9 cellular contexts compared by ENCODE assay signal in genomic region chr1:156245451-156246232, GRCh38. TPM values are rescaled to one million over a fixed set of nuclear protein-coding genes. Genes with fewer than 3 reads are reported as not detected.
DNase-seq lines count a peak whose midpoint lies in the region; ATAC-seq and TF ChIP-seq lines count a peak whose summit lies in the region.
"Had no signal": no experiment of that assay in that cellular context is flagged by ENCODE, and none has a peak within 500 bp of the region (broad histone marks: within the 10 kb centered on the region; RNA-seq: fewer than 3 reads in every experiment).

No MANE protein-coding gene starts in this region.

- DNase-seq in GM19238 (ENCODE audit: insufficient read length, low spot score) (peak; percentile 60), sigmoid colon (no peak), NK-92 (lab: John Stamatoyannopoulos, UW; ENCODE audit: unreplicated experiment) (no peak)
- DNase-seq in activated CD4-positive, alpha-beta T cell treated with anti-CD3 and anti-CD28 coated beads for 48 hours, result peak; percentile 49

- peaks cover 41 to 63% (median 53%) of the 10 kb centered on the region in 10 experiments for H3K4me1 ChIP-seq in BLaER1 treated with 17β-estradiol and CSF1 and Interleukin-3, amounts not matched to agents 10 nM and 100 nM
- H3K4me1 ChIP-seq in sigmoid colon, result peaks cover 0 to 26% (median 23%) of the 10 kb centered on the region in 4 donors

- H4K20me1 ChIP-seq in BLaER1 treated with 17β-estradiol and CSF1 and Interleukin-3, amounts not matched to agents 10 nM and 100 nM, result peaks cover 5 to 98% (median 92%) of the 10 kb centered on the region in 11 experiments; a peak in 21 of 22 replicates

- H3K27ac ChIP-seq in BLaER1 treated with 17β-estradiol and CSF1 and Interleukin-3, amounts not matched to agents 10 nM and 100 nM, result peak overlapping the region in 5 of 11 experiments; percentile 12 to 34 (median 17); a peak in 3 of 22 replicates
- no peak overlapping the region for H3K27ac ChIP-seq in sigmoid colon
- H3K27ac ChIP-seq: epithelial cell of prostate had no signal

- TF ChIP-seq POLR2A in sigmoid colon (IDR thresholded peaks at IDR 0.05), result no peak

- WGBS in sigmoid colon, 2 donors, result 1 to 5% methylated on average over 69 of the region's 69 CpGs

- no peaks in the 10 kb centered on the region for H3K9me3 ChIP-seq in BLaER1 treated with 17β-estradiol and CSF1 and Interleukin-3, amounts not matched to agents 10 nM and 100 nM (replicated peaks in 1 of 11)
- H3K9me3 ChIP-seq in sigmoid colon, result no peaks in the 10 kb centered on the region

- intact Hi-C loops in sigmoid colon (cut with DNase I), result no loop called here

- ATAC-seq in esophagus mucosa, result peak; percentile 29
- ATAC-seq in GM21576 (IDR thresholded peaks at IDR 0.05; ENCODE audit: unreplicated experiment), result no peak
- ATAC-seq in HG03196 (IDR thresholded peaks at IDR 0.05; ENCODE audit: unreplicated experiment), result no peak

- peaks cover 16 to 29% (median 23%) of the 10 kb centered on the region in 11 experiments; a peak in 21 of 22 replicates for H3K27me3 ChIP-seq in BLaER1 treated with 17β-estradiol and CSF1 and Interleukin-3, amounts not matched to agents 10 nM and 100 nM
- peaks cover 15 to 35% (median 18%) of the 10 kb centered on the region in 3 donors for H3K27me3 ChIP-seq in sigmoid colon

- H3K4me2 ChIP-seq in BLaER1 treated with 17β-estradiol and CSF1 and Interleukin-3, amounts not matched to agents 10 nM and 100 nM, result peak overlapping the region; percentile 90 to 100 (median 97)

- no peak for TF ChIP-seq CTCF in sigmoid colon (IDR thresholded peaks at IDR 0.05)

- no peak for TF ChIP-seq EP300 in sigmoid colon (IDR thresholded peaks at IDR 0.05)

- peak overlapping the region; percentile 35 to 62 (median 49) for H3K4me3 ChIP-seq in BLaER1 treated with 17β-estradiol and CSF1 and Interleukin-3, amounts not matched to agents 10 nM and 100 nM
- peak overlapping the region in 3 of 4 donors; percentile 3 to 30 (median 16) for H3K4me3 ChIP-seq in sigmoid colon

- peaks cover 17 to 31% (median 21%) of the 10 kb centered on the region in 11 experiments for H3K36me3 ChIP-seq in BLaER1 treated with 17β-estradiol and CSF1 and Interleukin-3, amounts not matched to agents 10 nM and 100 nM
- H3K36me3 ChIP-seq in sigmoid colon, result peaks cover 7 to 27% (median 12%) of the 10 kb centered on the region in 4 donors

- peak overlapping the region; percentile 10 to 71 (median 46); a peak in 17 of 22 replicates for H3K9ac ChIP-seq in BLaER1 treated with 17β-estradiol and CSF1 and Interleukin-3, amounts not matched to agents 10 nM and 100 nM

RNA-seq across cellular contexts. Expression of gene PAQR6, which starts 2.2 kb away (rescaled TPM):
- total RNA-seq in esophagus mucosa (2.0 TPM), sigmoid colon (1 to 10 TPM in 3 of 4 donors, under 1 TPM in 1; 0.99 to 7.7 (median 7.2) TPM)
- polyA plus RNA-seq in sigmoid colon, result 1 to 10 TPM in 2 of 3 donors, under 1 TPM in 1; 0.69 to 3.4 (median 3.0) TPM

RNA-seq across cellular contexts. Expression of gene BGLAP, which starts 3.7 kb away (rescaled TPM):
- total RNA-seq in esophagus mucosa (0.28 TPM), sigmoid colon (10 to 100 TPM in 1 of 4 donors, 1 to 10 TPM in 3; 3.9 to 15.9 (median 6.5) TPM)
- polyA plus RNA-seq in sigmoid colon, result 1 to 10 TPM in 1 of 3 donors, not detected in 2; 1.0 TPM

RNA-seq across cellular contexts. Expression of gene PMF1, which starts 32.8 kb away (rescaled TPM):
- total RNA-seq in esophagus mucosa (44.3 TPM), sigmoid colon (10 to 100 TPM; 41.1 to 61.2 (median 50.8) TPM)
- polyA plus RNA-seq in sigmoid colon, result 10 to 100 TPM; 46.2 to 75.1 (median 60.7) TPM

RNA-seq across cellular contexts. Expression of gene SMG5, which starts 37.0 kb away (rescaled TPM):
- total RNA-seq in esophagus mucosa (38.0 TPM), sigmoid colon (10 to 100 TPM; 36.7 to 59.0 (median 46.5) TPM)
- 10 to 100 TPM; 25.2 to 78.2 (median 30.3) TPM for polyA plus RNA-seq in sigmoid colon

RNA-seq across cellular contexts. Expression of gene TMEM79, which starts 38.5 kb away (rescaled TPM):
- 110 TPM for total RNA-seq in esophagus mucosa
- total RNA-seq in sigmoid colon, result 1 to 10 TPM in 2 of 4 donors, under 1 TPM in 2; 0.41 to 1.5 (median 0.91) TPM
- 1 to 10 TPM; 1.8 to 5.6 (median 2.3) TPM for polyA plus RNA-seq in sigmoid colon

Comparison
In these comparisons a context has a peak if more than half of its experiments do, and no peak if none do; other contexts are left out.
1. DNase-seq: peak in GM19238 (single experiment) and activated CD4-positive, alpha-beta T cell treated with anti-CD3 and anti-CD28 coated beads for 48 hours (single experiment); none in sigmoid colon (single experiment) and NK-92 (single experiment).